Comparison of ENCODE assay signal across 8 cellular contexts in the genomic region with DNA sequence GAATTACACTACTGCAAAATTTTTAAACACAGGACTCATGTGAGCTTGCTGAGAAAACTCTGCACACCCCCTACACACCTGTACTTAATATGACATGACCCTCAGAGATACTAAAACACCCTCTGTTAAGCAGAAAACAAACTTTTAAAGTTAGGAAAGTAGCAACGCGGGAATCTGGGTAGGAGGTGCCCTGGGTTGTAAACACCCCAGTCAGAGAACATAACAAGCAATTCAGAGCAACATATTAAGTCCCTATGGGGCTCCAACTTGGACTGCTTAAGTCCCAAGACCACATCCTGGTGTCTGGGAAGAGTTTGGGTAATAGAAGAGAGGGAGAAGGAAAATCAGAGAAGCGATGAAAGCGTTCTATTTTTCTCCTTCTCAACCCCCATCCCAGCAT. TPM values are rescaled to one million over a fixed set of nuclear protein-coding genes. Genes with fewer than 3 reads are reported as not detected.
A peak's percentile ranks its signal among the peaks of the same experiment; 100 is the strongest.
DNase-seq lines count a peak whose midpoint lies in the region; ATAC-seq and TF ChIP-seq lines count a peak whose summit lies in the region.

No MANE protein-coding gene starts in this region.

- no peaks in the 10 kb centered on the region for H3K9me3 Mint-ChIP-seq in activated T-cell treated with anti-CD3 and anti-CD28 coated beads, Interleukin-2, amount 50 U/mL, for 24 hours

- intact Hi-C loops in right lobe of liver (cut with DNase I), result no loop called here

- H3K36me3 ChIP-seq in right lobe of liver (no peaks in the 10 kb centered on the region), tibial nerve (no peaks in the 10 kb centered on the region)

- 21% methylated on average over 4 of the region's 4 CpGs for WGBS in right lobe of liver (ENCODE audit: insufficient coverage, low coverage, low lambda C conversion rate, missing lambda C conversion rate)
- 24 to 26% methylated on average over 4 of the region's 4 CpGs for WGBS in tibial nerve, 2 donors

- no peak for TF ChIP-seq EP300 in tibial nerve (IDR thresholded peaks at IDR 0.05)

- TF ChIP-seq POLR2A in right lobe of liver (IDR thresholded peaks at IDR 0.05) (no peak), tibial nerve (IDR thresholded peaks at IDR 0.05) (no peak)

- no peaks in the 10 kb centered on the region for H3K27me3 Mint-ChIP-seq in activated T-cell treated with anti-CD3 and anti-CD28 coated beads, Interleukin-2, amount 50 U/mL, for 24 hours

- H3K4me1 Mint-ChIP-seq in activated T-cell treated with anti-CD3 and anti-CD28 coated beads, Interleukin-2, amount 50 U/mL, for 24 hours (ENCODE audit: low read depth), result peaks cover 52% of the 10 kb centered on the region

- no peaks in the 10 kb centered on the region for H3K9me3 ChIP-seq in right lobe of liver
- no peaks in the 10 kb centered on the region for H3K9me3 ChIP-seq in tibial nerve

- peak overlapping the region; percentile 99 for H3K27ac Mint-ChIP-seq in activated T-cell treated with anti-CD3 and anti-CD28 coated beads, Interleukin-2, amount 50 U/mL, for 24 hours

- ATAC-seq in right lobe of liver, result no peak
- no peak for ATAC-seq in GM19351 (IDR thresholded peaks at IDR 0.05; ENCODE audit: unreplicated experiment)
- no peak for ATAC-seq in GM21515 (IDR thresholded peaks at IDR 0.05; ENCODE audit: unreplicated experiment)

- H3K36me3 Mint-ChIP-seq in activated T-cell treated with anti-CD3 and anti-CD28 coated beads, Interleukin-2, amount 50 U/mL, for 24 hours (ENCODE audit: low read depth), result peaks cover 39% of the 10 kb centered on the region

- H3K4me1 ChIP-seq in right lobe of liver (peaks cover 0 to 35% (median 13%) of the 10 kb centered on the region in 4 donors), tibial nerve (peaks cover 0 to 49% (median 14%) of the 10 kb centered on the region in 4 donors)

- H3K4me3 ChIP-seq in right lobe of liver (peak overlapping the region; percentile 62 to 74 (median 69)), tibial nerve (peak overlapping the region; percentile 41 to 91 (median 64))

- H3K27me3 ChIP-seq in right lobe of liver, result no peaks in the 10 kb centered on the region
- no peaks in the 10 kb centered on the region for H3K27me3 ChIP-seq in tibial nerve

- TF ChIP-seq CTCF in right lobe of liver (IDR thresholded peaks at IDR 0.05) (no peak), tibial nerve (IDR thresholded peaks at IDR 0.05) (no peak)

- H3K4me3 Mint-ChIP-seq in activated T-cell treated with anti-CD3 and anti-CD28 coated beads, Interleukin-2, amount 50 U/mL, for 24 hours, result peak overlapping the region; percentile 97

- H3K27ac ChIP-seq in angular gyrus (ENCODE audit: low read depth, low read length) (peak overlapping the region; percentile 98), right lobe of liver (peak overlapping the region; percentile 91 to 96 (median 94)), tibial nerve (peak overlapping the region; percentile 75 to 96 (median 94))

- DNase-seq in activated T-cell treated with anti-CD3 and anti-CD28 coated beads, Interleukin-2, amount 50 U/mL, for 24 hours, result no peak
- no peak for DNase-seq in activated T-cell treated with anti-CD3 and anti-CD28 coated beads for 4 hours
- DNase-seq in right lobe of liver, result no peak
- DNase-seq in tibial nerve (ENCODE audit: low spot score in 2 of 2), result no peak
- DNase-seq in AML-193 (lab: John Stamatoyannopoulos, UW), result no peak

RNA-seq across cellular contexts. Expression of gene ATF7, which starts 1.2 kb away (rescaled TPM):
- total RNA-seq in right lobe of liver, result 10 to 100 TPM in 5 of 6 experiments, 1 to 10 TPM in 1; 7.9 to 18.7 (median 12.3) TPM
- 10 to 100 TPM; 30.1 to 47.9 (median 34.4) TPM for total RNA-seq in tibial nerve

RNA-seq across cellular contexts. Expression of gene ATP5MC2, which starts 50.9 kb away (rescaled TPM):
- total RNA-seq in right lobe of liver (100 to 1,000 TPM; 122 to 160 (median 135) TPM), tibial nerve (100 to 1,000 TPM; 191 to 223 (median 208) TPM)
